17 cellular contexts compared by ENCODE assay signal in the genomic region with DNA sequence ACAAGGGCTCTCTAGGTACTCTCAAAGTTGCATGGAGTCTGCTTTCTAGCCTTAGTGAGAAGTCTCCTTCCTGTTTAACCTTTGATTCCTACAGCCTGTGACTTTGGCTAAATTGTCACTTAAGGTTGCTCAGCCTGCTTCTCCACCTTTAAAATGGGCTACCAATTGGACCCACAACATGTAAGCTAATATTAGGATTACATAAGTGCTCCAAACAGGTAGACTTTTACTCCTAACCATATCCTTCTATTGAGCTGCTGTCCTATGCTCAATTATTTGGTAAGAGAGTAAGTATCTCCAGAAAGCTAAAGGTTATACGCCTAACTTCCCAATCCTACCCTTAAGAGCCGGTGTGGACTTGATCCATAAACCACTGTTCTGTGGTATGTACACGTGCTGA. TPM values are rescaled to one million over a fixed set of nuclear protein-coding genes. Genes with fewer than 3 reads are reported as not detected.
DNase-seq lines count a peak whose midpoint lies in the region; ATAC-seq lines count a peak whose summit lies in the region.
"Had no signal": no experiment of that assay in that cellular context is flagged by ENCODE, and none has a peak within 500 bp of the region (broad histone marks: within the 10 kb centered on the region; RNA-seq: fewer than 3 reads in every experiment).

No MANE protein-coding gene starts in this region.

- H2BK120ac ChIP-seq in mesendoderm (ENCODE audit: low read depth, low read length) = no peak overlapping the region

- intact Hi-C loops in activated naive CD4-positive, alpha-beta T cell treated with anti-CD3 and anti-CD28 coated beads for 36 hours (cut with micrococcal nuclease) = no loop called here

- no peak overlapping the region for H2BK5ac ChIP-seq in mesendoderm (ENCODE audit: low read length)

- H3K9ac ChIP-seq in HUES64 (ENCODE audit: low read depth, low read length) = no peak overlapping the region
- H3K9ac ChIP-seq in mesendoderm (ENCODE audit: low read length) = peak overlapping the region; percentile 43

- no peaks in the 10 kb centered on the region for H3K9me3 Mint-ChIP-seq in activated naive CD4-positive, alpha-beta T cell treated with anti-CD3 and anti-CD28 coated beads for 36 hours
- H3K9me3 Mint-ChIP-seq in activated CD8-positive, alpha-beta T cell treated with anti-CD3 and anti-CD28 coated beads, Interleukin-2, amount 10 ng/mL, durations not matched to agents 7 days and 5 days (ENCODE audit: insufficient read depth) = no peaks in the 10 kb centered on the region

- H3K36me3 ChIP-seq in HUES64 (ENCODE audit: insufficient read depth, low read length) (peaks cover 47% of the 10 kb centered on the region), mesendoderm (ENCODE audit: control insufficient read depth, insufficient read depth, low read length) (peaks cover 11% of the 10 kb centered on the region)
- H3K36me3 ChIP-seq: uterus had no signal

- peaks cover 42% of the 10 kb centered on the region for H3K79me2 ChIP-seq in mesendoderm (ENCODE audit: control insufficient read depth, insufficient read depth, low read length)

- H3K23ac ChIP-seq in mesendoderm (ENCODE audit: low read length) = no peak overlapping the region

- no peak overlapping the region for H3K4ac ChIP-seq in mesendoderm (ENCODE audit: low read depth, low read length)

- no peak overlapping the region for H3K18ac ChIP-seq in mesendoderm (ENCODE audit: low read length)

- CTCF ChIA-PET in activated naive CD4-positive, alpha-beta T cell treated with anti-CD3 and anti-CD28 coated beads for 36 hours (lab: Charles Lee) = interaction anchor here (0.6 to 3.5 kb wide), 3 partner anchors 9 to 174 kb away, joined by 3 to 15 read pairs (median 4); no protein-coding TSS in a partner anchor
- CTCF ChIA-PET in activated CD8-positive, alpha-beta T cell treated with anti-CD3 and anti-CD28 coated beads, Interleukin-2, amount 10 ng/mL, durations not matched to agents 7 days and 5 days (lab: Charles Lee) = interaction anchor here (1.4 to 3.0 kb wide), 3 partner anchors 16 to 106 kb away, joined by 3 to 15 read pairs (median 6); no protein-coding TSS in a partner anchor

- H3K79me1 ChIP-seq in mesendoderm (ENCODE audit: low read length) = peaks cover 6% of the 10 kb centered on the region

- H3K27me3 ChIP-seq in HUES64 (ENCODE audit: insufficient read depth, low read length) (no peaks in the 10 kb centered on the region), mesendoderm (ENCODE audit: insufficient read depth, low read length, poor library complexity) (no peaks in the 10 kb centered on the region)
- H3K27me3 ChIP-seq: uterus had no signal

- no peak overlapping the region for H3K56ac ChIP-seq in mesendoderm (ENCODE audit: low read length)

- H2BK15ac ChIP-seq in mesendoderm (replicated peaks; ENCODE audit: low read depth) = no peak overlapping the region

- no peak for DNase-seq in activated naive CD4-positive, alpha-beta T cell treated with anti-CD3 and anti-CD28 coated beads for 36 hours
- no peak for DNase-seq in activated naive CD4-positive, alpha-beta T cell treated with Interleukin-2 at 50 U/mL for 16 hours
- no peak for DNase-seq in activated CD8-positive, alpha-beta T cell treated with anti-CD3 and anti-CD28 coated beads, Interleukin-2, amount 10 ng/mL, durations not matched to agents 7 days and 5 days
- DNase-seq in mesendoderm (no peak), ureter (ENCODE audit: low spot score) (no peak)
- no peak for DNase-seq in activated effector memory CD4-positive, alpha-beta T cell treated with Interleukin-2 at 50 U/mL for 16 hours
- DNase-seq: activated effector memory CD4-positive, alpha-beta T cell treated with anti-CD3 and anti-CD28 coated beads, Interleukin-2, amount 50 U/mL, for 16 hours; KBM-7; kidney glomerular epithelial cell; NCI-H187 treated with DMSO at 0.1 percent for 48 hours; NCI-H748 treated with DMSO at 0.1 percent for 48 hours; retina; SIG-M5; stimulated activated CD4-positive, alpha-beta T cell treated with anti-CD3 and anti-CD28 coated beads, Interleukin-2, amount 100 ng/mL, for 24 hours; uterus had no signal

- WGBS in HUES64 = 91% methylated on average over 2 of the region's 3 CpGs
- no CpG with 5 or more reads among the region's 3 CpGs for WGBS in mesendoderm (ENCODE audit: extremely low coverage, insufficient coverage, low lambda C conversion rate)

- peak overlapping the region; percentile 79 for H3K4me3 ChIP-seq in HUES64 (ENCODE audit: low read length)
- H3K4me3 ChIP-seq in mesendoderm (ENCODE audit: low read length) = no peak overlapping the region
- H3K4me3 ChIP-seq: uterus had no signal

- no peak overlapping the region for H4K8ac ChIP-seq in mesendoderm (ENCODE audit: low read depth, low read length)

- no peak overlapping the region for H2AK5ac ChIP-seq in mesendoderm (ENCODE audit: low read length)

- H3K27ac ChIP-seq in HUES64 (ENCODE audit: low read depth, low read length) (no peak overlapping the region), mesendoderm (ENCODE audit: low read depth, low read length) (no peak overlapping the region)
- H3K27ac ChIP-seq: uterus had no signal

- H3K9me3 ChIP-seq in HUES64 (ENCODE audit: insufficient read depth, low read depth, low read length) = no peaks in the 10 kb centered on the region
- H3K9me3 ChIP-seq: uterus had no signal

- peaks cover 16% of the 10 kb centered on the region for H3K4me1 ChIP-seq in HUES64 (ENCODE audit: insufficient read depth, low read length)
- H3K4me1 ChIP-seq in mesendoderm (ENCODE audit: control insufficient read depth, low read depth, low read length) = no peaks in the 10 kb centered on the region

- H3K4me3 Mint-ChIP-seq in activated naive CD4-positive, alpha-beta T cell treated with anti-CD3 and anti-CD28 coated beads for 36 hours = peak overlapping the region; percentile 93
- peak overlapping the region; percentile 91 for H3K4me3 Mint-ChIP-seq in activated CD8-positive, alpha-beta T cell treated with anti-CD3 and anti-CD28 coated beads, Interleukin-2, amount 10 ng/mL, durations not matched to agents 7 days and 5 days

- peaks cover 51% of the 10 kb centered on the region for H3K4me1 Mint-ChIP-seq in activated naive CD4-positive, alpha-beta T cell treated with anti-CD3 and anti-CD28 coated beads for 36 hours (ENCODE audit: low read depth)
- H3K4me1 Mint-ChIP-seq in activated CD8-positive, alpha-beta T cell treated with anti-CD3 and anti-CD28 coated beads, Interleukin-2, amount 10 ng/mL, durations not matched to agents 7 days and 5 days (ENCODE audit: low read depth) = peaks cover 68% of the 10 kb centered on the region

- no peak for ATAC-seq in activated CD8-positive, alpha-beta T cell treated with anti-CD3 and anti-CD28 coated beads, Interleukin-2, amount 10 ng/mL, durations not matched to agents 7 days and 5 days
- no peak for ATAC-seq in activated CD4-positive, CD25-positive, alpha-beta regulatory T cell treated with anti-CD3 and anti-CD28 coated beads, Interleukin-2, amount 50 U/mL, for 24 hours

- no peak overlapping the region for H3K4me2 ChIP-seq in mesendoderm (ENCODE audit: low read length)

- POLR2A ChIA-PET in activated CD8-positive, alpha-beta T cell treated with anti-CD3 and anti-CD28 coated beads, Interleukin-2, amount 10 ng/mL, durations not matched to agents 7 days and 5 days (lab: Charles Lee) = interaction anchor here (1.3 to 1.7 kb wide), 2 partner anchors 76 to 305 kb away, joined by 3 to 4 read pairs; no protein-coding TSS in a partner anchor

- H3K36me3 Mint-ChIP-seq in activated naive CD4-positive, alpha-beta T cell treated with anti-CD3 and anti-CD28 coated beads for 36 hours (ENCODE audit: low read depth) = peaks cover 54% of the 10 kb centered on the region
- peaks cover 72% of the 10 kb centered on the region for H3K36me3 Mint-ChIP-seq in activated CD8-positive, alpha-beta T cell treated with anti-CD3 and anti-CD28 coated beads, Interleukin-2, amount 10 ng/mL, durations not matched to agents 7 days and 5 days (ENCODE audit: low read depth)

- H3K27me3 Mint-ChIP-seq in activated naive CD4-positive, alpha-beta T cell treated with anti-CD3 and anti-CD28 coated beads for 36 hours (ENCODE audit: low read depth) = no peaks in the 10 kb centered on the region
- H3K27me3 Mint-ChIP-seq in activated CD8-positive, alpha-beta T cell treated with anti-CD3 and anti-CD28 coated beads, Interleukin-2, amount 10 ng/mL, durations not matched to agents 7 days and 5 days (ENCODE audit: low read depth) = no peaks in the 10 kb centered on the region

- no peak overlapping the region for H4K5ac ChIP-seq in mesendoderm (ENCODE audit: low read length)

- peak overlapping the region; percentile 50 for H3K27ac Mint-ChIP-seq in activated naive CD4-positive, alpha-beta T cell treated with anti-CD3 and anti-CD28 coated beads for 36 hours
- peak overlapping the region; percentile 97 for H3K27ac Mint-ChIP-seq in activated CD8-positive, alpha-beta T cell treated with anti-CD3 and anti-CD28 coated beads, Interleukin-2, amount 10 ng/mL, durations not matched to agents 7 days and 5 days

RNA-seq across cellular contexts. Expression of a gene that starts 2.9 kb away (rescaled TPM):
- 100 to 1,000 TPM; 631 to 641 TPM for total RNA-seq in activated naive CD4-positive, alpha-beta T cell treated with anti-CD3 and anti-CD28 coated beads for 36 hours
- 337 TPM for polyA plus RNA-seq in HUES64 (2013, experiment 1 of 2)
- polyA plus RNA-seq in HUES64 (2013, experiment 2 of 2) = 318 TPM
- 100 to 1,000 TPM; 607 to 613 TPM for total RNA-seq in activated CD8-positive, alpha-beta T cell treated with anti-CD3 and anti-CD28 coated beads, Interleukin-2, amount 10 ng/mL, durations not matched to agents 7 days and 5 days
- polyA plus RNA-seq in mesendoderm (2013, experiment 1 of 2) = 273 TPM
- polyA plus RNA-seq in mesendoderm (2013, experiment 2 of 2) = 276 TPM
- 52.0 TPM for total RNA-seq in ureter

RNA-seq across cellular contexts. Expression of a gene that starts 4.0 kb away (rescaled TPM):
- 10 to 100 TPM; 86.3 to 90.5 TPM for total RNA-seq in activated naive CD4-positive, alpha-beta T cell treated with anti-CD3 and anti-CD28 coated beads for 36 hours
- 84.6 TPM for polyA plus RNA-seq in HUES64 (2013, experiment 1 of 2)
- polyA plus RNA-seq in HUES64 (2013, experiment 2 of 2) = 99.6 TPM
- 10 to 100 TPM; 76.7 to 77.9 TPM for total RNA-seq in activated CD8-positive, alpha-beta T cell treated with anti-CD3 and anti-CD28 coated beads, Interleukin-2, amount 10 ng/mL, durations not matched to agents 7 days and 5 days
- polyA plus RNA-seq in mesendoderm (2013, experiment 1 of 2) = 92.8 TPM
- 98.8 TPM for polyA plus RNA-seq in mesendoderm (2013, experiment 2 of 2)
- 125 TPM for total RNA-seq in ureter

RNA-seq across cellular contexts. Expression of a gene that starts 9.9 kb away (rescaled TPM):
- total RNA-seq in activated naive CD4-positive, alpha-beta T cell treated with anti-CD3 and anti-CD28 coated beads for 36 hours = 10 to 100 TPM; 23.2 to 24.1 TPM
- 24.2 TPM for polyA plus RNA-seq in HUES64 (2013, experiment 1 of 2)
- polyA plus RNA-seq in HUES64 (2013, experiment 2 of 2) = 23.7 TPM
- total RNA-seq in activated CD8-positive, alpha-beta T cell treated with anti-CD3 and anti-CD28 coated beads, Interleukin-2, amount 10 ng/mL, durations not matched to agents 7 days and 5 days = 10 to 100 TPM; 56.2 to 58.3 TPM
- 26.4 TPM for polyA plus RNA-seq in mesendoderm (2013, experiment 1 of 2)
- polyA plus RNA-seq in mesendoderm (2013, experiment 2 of 2) = 25.4 TPM
- total RNA-seq in ureter = 58.1 TPM

Comparison
In these comparisons a context has a peak if more than half of its experiments do, and no peak if none do; other contexts are left out.
1. RNA of a gene that starts 2.9 kb away (total RNA-seq): 631 to 641 TPM in activated naive CD4-positive, alpha-beta T cell treated with anti-CD3 and anti-CD28 coated beads for 36 hours and 607 to 613 TPM in activated CD8-positive, alpha-beta T cell treated with anti-CD3 and anti-CD28 coated beads, Interleukin-2, amount 10 ng/mL, durations not matched to agents 7 days and 5 days; 52.0 TPM in ureter (single experiment); every median in the first group is over 10 times any median in the second.